In the genomic region with DNA sequence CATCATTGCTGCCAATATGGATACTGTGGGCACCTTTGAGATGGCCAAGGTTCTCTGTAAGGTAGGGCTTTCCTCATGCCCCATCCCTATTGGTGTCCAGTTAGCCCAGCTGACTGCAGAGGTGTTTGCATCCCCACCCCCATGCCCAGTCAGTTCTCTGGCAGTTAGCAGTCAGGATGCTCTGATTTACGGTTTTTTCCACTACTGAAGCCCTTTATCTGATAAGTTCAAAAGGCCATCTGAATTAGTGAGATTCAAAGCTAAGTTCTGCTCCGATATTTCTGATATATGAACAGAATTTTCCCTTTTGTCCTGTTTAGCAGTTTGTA, we compare ENCODE assay signal across 8 cellular contexts. TPM values are rescaled to one million over a fixed set of nuclear protein-coding genes. Genes with fewer than 3 reads are reported as not detected.
A peak's percentile ranks its signal among the peaks of the same experiment; 100 is the strongest.
DNase-seq lines count a peak whose midpoint lies in the region; ATAC-seq and TF ChIP-seq lines count a peak whose summit lies in the region.

No MANE protein-coding gene starts in this region.

- H3K4me1 ChIP-seq in lower lobe of right lung: peaks cover 34% of the 10 kb centered on the region
- H3K4me1 ChIP-seq in urinary bladder (ENCODE audit: insufficient read depth): no peaks in the 10 kb centered on the region

- peak overlapping the region; percentile 87 for H3K4me3 Mint-ChIP-seq in activated naive CD4-positive, alpha-beta T cell treated with anti-CD3 and anti-CD28 coated beads, Interleukin-2, amount 10 ng/mL, durations not matched to agents 7 days and 5 days

- peaks cover 56% of the 10 kb centered on the region for H3K36me3 Mint-ChIP-seq in activated naive CD4-positive, alpha-beta T cell treated with anti-CD3 and anti-CD28 coated beads, Interleukin-2, amount 10 ng/mL, durations not matched to agents 7 days and 5 days

- TF ChIP-seq CTCF in lower lobe of right lung (IDR thresholded peaks at IDR 0.05): no peak

- CTCF ChIA-PET in activated naive CD4-positive, alpha-beta T cell treated with anti-CD3 and anti-CD28 coated beads, Interleukin-2, amount 10 ng/mL, durations not matched to agents 7 days and 5 days (lab: Charles Lee): interaction anchor here (1.5 to 3.2 kb wide), 3 partner anchors 9 to 76 kb away, joined by 3 to 16 read pairs (median 4); partner anchors contain the start of genes LTB4R2 and TINF2

- peak overlapping the region; percentile 91 for H3K27ac Mint-ChIP-seq in activated naive CD4-positive, alpha-beta T cell treated with anti-CD3 and anti-CD28 coated beads, Interleukin-2, amount 10 ng/mL, durations not matched to agents 7 days and 5 days

- DNase-seq in activated naive CD4-positive, alpha-beta T cell treated with anti-CD3 and anti-CD28 coated beads, Interleukin-2, amount 10 ng/mL, durations not matched to agents 7 days and 5 days: no peak
- DNase-seq in activated naive CD4-positive, alpha-beta T cell treated with anti-CD3 and anti-CD28 coated beads, Interleukin-2, amount 50 U/mL, for 16 hours: no peak
- DNase-seq in amniotic epithelial cell (ENCODE audit: low read depth): peak; percentile 12
- no peak for DNase-seq in lower lobe of right lung
- DNase-seq in LoVo (ENCODE audit: low spot score): no peak
- DNase-seq in stimulated activated CD4-positive, alpha-beta T cell treated with anti-CD3 and anti-CD28 coated beads, Interleukin-2, amount 100 ng/mL, for 48 hours: no peak
- no peak for DNase-seq in NCI-H2029 treated with DMSO at 0.1 percent for 48 hours (lab: John Stamatoyannopoulos, UW)

- intact Hi-C loops in lower lobe of right lung (cut with DNase I): no loop called here

- peaks cover 44% of the 10 kb centered on the region for H3K36me3 ChIP-seq in lower lobe of right lung
- H3K36me3 ChIP-seq in urinary bladder (ENCODE audit: insufficient read depth): peaks cover under 1% of the 10 kb centered on the region

- no peaks in the 10 kb centered on the region for H3K27me3 ChIP-seq in lower lobe of right lung (ENCODE audit: low read depth)

- no peaks in the 10 kb centered on the region for H3K9me3 ChIP-seq in lower lobe of right lung

- no peak for ATAC-seq in lower lobe of right lung

- peaks cover 66% of the 10 kb centered on the region for H3K4me1 Mint-ChIP-seq in activated naive CD4-positive, alpha-beta T cell treated with anti-CD3 and anti-CD28 coated beads, Interleukin-2, amount 10 ng/mL, durations not matched to agents 7 days and 5 days

- H3K27ac ChIP-seq in lower lobe of right lung (peak overlapping the region; percentile 91), urinary bladder (ENCODE audit: low read depth) (no peak overlapping the region)

- H3K4me3 ChIP-seq in lower lobe of right lung (peak overlapping the region; percentile 83), urinary bladder (ENCODE audit: low read depth, low read length) (peak overlapping the region; percentile 92)

- WGBS in urinary bladder: 59% methylated on average over 2 of the region's 2 CpGs

- no peaks in the 10 kb centered on the region for H3K27me3 Mint-ChIP-seq in activated naive CD4-positive, alpha-beta T cell treated with anti-CD3 and anti-CD28 coated beads, Interleukin-2, amount 10 ng/mL, durations not matched to agents 7 days and 5 days

- no peaks in the 10 kb centered on the region for H3K9me3 Mint-ChIP-seq in activated naive CD4-positive, alpha-beta T cell treated with anti-CD3 and anti-CD28 coated beads, Interleukin-2, amount 10 ng/mL, durations not matched to agents 7 days and 5 days

RNA-seq across cellular contexts. Expression of gene GMPR2, which starts 0.8 kb away (rescaled TPM):
- 72.3 TPM for total RNA-seq in lower lobe of right lung
- 44.9 TPM for total RNA-seq in urinary bladder
- 63.1 TPM for polyA plus RNA-seq in urinary bladder

RNA-seq across cellular contexts. Expression of gene NEDD8, which starts 1.3 kb away (rescaled TPM):
- total RNA-seq in lower lobe of right lung (132 TPM), urinary bladder (73.8 TPM)
- polyA plus RNA-seq in urinary bladder: 220 TPM

RNA-seq across cellular contexts. Expression of gene TINF2, which starts 8.9 kb away (rescaled TPM):
- 85.7 TPM for total RNA-seq in lower lobe of right lung
- 35.1 TPM for total RNA-seq in urinary bladder
- polyA plus RNA-seq in urinary bladder: 68.7 TPM

RNA-seq across cellular contexts. Expression of gene MDP1, which starts 17.6 kb away (rescaled TPM):
- total RNA-seq in lower lobe of right lung (13.3 TPM), urinary bladder (15.1 TPM)
- 29.1 TPM for polyA plus RNA-seq in urinary bladder

RNA-seq across cellular contexts. Expression of gene CHMP4A, which starts 20.2 kb away (rescaled TPM):
- total RNA-seq in lower lobe of right lung: 41.9 TPM
- total RNA-seq in urinary bladder: 22.5 TPM
- 111 TPM for polyA plus RNA-seq in urinary bladder
